3 cellular contexts compared by ENCODE assay signal in genomic region chr17:68666438-68666837, GRCh38.
DNase-seq lines count a peak whose midpoint lies in the region; ATAC-seq, FAIRE-seq and TF ChIP-seq lines count a peak whose summit lies in the region.
"Not testable (repeated sequence)": the region's sequence is repeated elsewhere in the genome, so short reads cannot be mapped to it uniquely, and the experiment has no call there.

No MANE protein-coding gene starts in this region.

- not testable (repeated sequence) for H3K4ac ChIP-seq in mesendoderm (ENCODE audit: low read depth, low read length); trophoblast cell (ENCODE audit: low read depth, low read length)

- not testable (repeated sequence) for H2BK120ac ChIP-seq in mesendoderm (ENCODE audit: low read depth, low read length); trophoblast cell (ENCODE audit: insufficient read depth, low read length, poor library complexity)

- not testable (repeated sequence) for FAIRE-seq in K562 (lab: Jason Lieb, UNC)

- not testable (repeated sequence) for H3K79me2 ChIP-seq in K562 (ENCODE audit: control insufficient read depth, insufficient read depth, low read length); mesendoderm (ENCODE audit: control insufficient read depth, insufficient read depth, low read length); trophoblast cell (ENCODE audit: control insufficient read depth, insufficient read depth, low read length, poor library complexity)

- not testable (repeated sequence) for H2BK12ac ChIP-seq in trophoblast cell (ENCODE audit: low read length)

- not testable (repeated sequence) for H4K20me1 ChIP-seq in K562 (replicated peaks; ENCODE audit: control insufficient read depth, insufficient read depth, low read length)

- not testable (repeated sequence) for H2AK5ac ChIP-seq in mesendoderm (ENCODE audit: low read length); trophoblast cell (ENCODE audit: low read length)

- H2AFZ ChIP-seq in K562 (ENCODE audit: low read depth, low read length); trophoblast cell (ENCODE audit: insufficient read depth, low read length, poor library complexity): not testable (repeated sequence)

- TF ChIP-seq EP300 in K562 (IDR thresholded peaks at IDR 0.05; ENCODE audit: low read length): not testable (repeated sequence)

- POLR2A ChIA-PET in K562 (lab: Yijun Ruan, JAX): interaction anchor here (0.6 kb wide), 1 partner anchor 1032 kb away, joined by 3 read pairs; no protein-coding TSS in a partner anchor

- not testable (repeated sequence) for H2BK5ac ChIP-seq in mesendoderm (ENCODE audit: low read length); trophoblast cell (ENCODE audit: low read depth, low read length, poor library complexity)

- H2BK15ac ChIP-seq in mesendoderm (replicated peaks; ENCODE audit: low read depth): not testable (repeated sequence)

- H4K8ac ChIP-seq in mesendoderm (ENCODE audit: low read depth, low read length); trophoblast cell (ENCODE audit: low read depth, low read length): not testable (repeated sequence)

- not testable (repeated sequence) for H3K23ac ChIP-seq in mesendoderm (ENCODE audit: low read length); trophoblast cell (ENCODE audit: low read length)

- in situ Hi-C loops in K562 (cut with MboI): not testable (repeated sequence)

- H4K5ac ChIP-seq in mesendoderm (ENCODE audit: low read length): not testable (repeated sequence)

- CTCF ChIA-PET in K562 (lab: Yijun Ruan, JAX; ENCODE audit: low intra/inter-chr PET ratio): not testable (repeated sequence)

- H3K14ac ChIP-seq in trophoblast cell (ENCODE audit: low read length): not testable (repeated sequence)

- H3K9me3 ChIP-seq in K562 (replicated peaks; ENCODE audit: control insufficient read depth, insufficient read depth, low read depth, low read length); trophoblast cell (ENCODE audit: insufficient read depth, low read depth, low read length): not testable (repeated sequence)

- not testable (repeated sequence) for H4K91ac ChIP-seq in trophoblast cell (ENCODE audit: low read depth, low read length)

- H3K18ac ChIP-seq in mesendoderm (ENCODE audit: low read length); trophoblast cell (ENCODE audit: low read length): not testable (repeated sequence)

- not testable (repeated sequence) for H3K4me1 ChIP-seq in K562 (replicated peaks in 1 of 2; ENCODE audit: control insufficient read depth in 2 of 2, insufficient read depth in 2 of 2, low read length in 2 of 2); mesendoderm (ENCODE audit: control insufficient read depth, low read depth, low read length); trophoblast cell (ENCODE audit: control insufficient read depth in 1 of 2, insufficient read depth in 2 of 2, low read length in 2 of 2)

- H3K36me3 ChIP-seq in K562 (ENCODE audit: control insufficient read depth, insufficient read depth, low read length); mesendoderm (ENCODE audit: control insufficient read depth, insufficient read depth, low read length); trophoblast cell (ENCODE audit: control insufficient read depth in 1 of 2, insufficient read depth in 2 of 2, low read length in 2 of 2): not testable (repeated sequence)

- BruUV-seq in K562 (replicated peaks; lab: Mats Ljungman, UMichigan): not testable (repeated sequence)

- not testable (repeated sequence) for ATAC-seq in K562

- DNase-seq in K562 (ENCODE audit: extremely low read depth in 1 of 4, low spot score in 3 of 4): not testable (repeated sequence)
- DNase-seq in mesendoderm (peak; percentile 48), trophoblast cell (peak; percentile 9 to 72)

- not testable (repeated sequence) for TF ChIP-seq RAD21 in K562 (CRISPR knock-in tag; conservative IDR thresholded peaks at IDR 0.05 in 1 of 2, IDR thresholded peaks at IDR 0.05 in 1 of 2)

- intact Hi-C loops in K562 (cut with micrococcal nuclease): not testable (repeated sequence)

- TF ChIP-seq POLR2A in K562 (conservative IDR thresholded peaks at IDR 0.05): not testable (repeated sequence)

- H3K27ac ChIP-seq in K562 (ENCODE audit: extremely low read depth, low read depth, low read length); mesendoderm (ENCODE audit: low read depth, low read length); trophoblast cell (ENCODE audit: low read depth, low read length): not testable (repeated sequence)

- 0% methylated on average over 4 of the region's 5 CpGs for WGBS in K562 (ENCODE audit: insufficient coverage, low coverage, missing lambda C conversion rate)
- no CpG with 5 or more reads among the region's 5 CpGs for WGBS in mesendoderm (ENCODE audit: extremely low coverage, insufficient coverage, low lambda C conversion rate)
- no CpG with 5 or more reads among the region's 5 CpGs for WGBS in trophoblast cell (ENCODE audit: extremely low coverage, insufficient coverage, insufficient read length)

- not testable (repeated sequence) for H3K79me1 ChIP-seq in mesendoderm (ENCODE audit: low read length); trophoblast cell (ENCODE audit: low read length)

- H3K56ac ChIP-seq in mesendoderm (ENCODE audit: low read length): not testable (repeated sequence)

- H3K4me3 ChIP-seq in K562; mesendoderm (ENCODE audit: low read length); trophoblast cell (ENCODE audit: low read depth, low read length): not testable (repeated sequence)

- H3K27me3 ChIP-seq in K562 (ENCODE audit: control insufficient read depth in 2 of 2, insufficient read depth in 2 of 2, low read length in 2 of 2); mesendoderm (ENCODE audit: insufficient read depth, low read length, poor library complexity); trophoblast cell (ENCODE audit: insufficient read depth, low read length): not testable (repeated sequence)

- H4K12ac ChIP-seq in trophoblast cell (ENCODE audit: low read depth, low read length): not testable (repeated sequence)

- not testable (repeated sequence) for H3K9ac ChIP-seq in K562 (ENCODE audit: insufficient read depth in 1 of 2, low read depth in 2 of 2, low read length in 2 of 2); mesendoderm (ENCODE audit: low read length); trophoblast cell (ENCODE audit: low read length)

- not testable (repeated sequence) for H3K4me2 ChIP-seq in K562 (ENCODE audit: insufficient read depth, low read length); mesendoderm (ENCODE audit: low read length); trophoblast cell (ENCODE audit: low read length)

- TF ChIP-seq CTCF in K562 (IDR thresholded peaks at IDR 0.05 in 2 of 3, conservative IDR thresholded peaks at IDR 0.05 in 1 of 3; ENCODE audit: insufficient read depth in 2 of 3, low read depth in 1 of 3, low read length in 3 of 3): not testable (repeated sequence)

- H3K9me1 ChIP-seq in K562 (ENCODE audit: control insufficient read depth, insufficient read depth, low read length): not testable (repeated sequence)

TF ChIP-seq in K562, 482 proteins besides CTCF, POLR2A, EP300 and RAD21:
- peak; percentile 74 for TF ChIP-seq ZNF146 (CRISPR knock-in tag; IDR thresholded peaks at IDR 0.05; ENCODE audit: unreplicated experiment)
